1 cellular context compared by ENCODE assay signal in genomic region chr12:31362759-31363415, GRCh38.
TF ChIP-seq lines count a peak whose summit lies in the region.

No MANE protein-coding gene starts in this region.

TF ChIP-seq in HepG2, 621 proteins besides CTCF, POLR2A, EP300 and RAD21 (continued from another document and continues in another):
- TF ChIP-seq ARID5B (CRISPR knock-in tag; IDR thresholded peaks at IDR 0.05) (0 out of 2 replicates have a peak, but pooled peaks have one; percentile 4), MYNN (CRISPR knock-in tag; IDR thresholded peaks at IDR 0.05; ENCODE audit: low read depth) (no peak), SP4 (CRISPR knock-in tag; IDR thresholded peaks at IDR 0.05) (0 out of 2 replicates have a peak, but pooled peaks have one; percentile 13), MED1 (CRISPR knock-in tag; IDR thresholded peaks at IDR 0.05) (0 out of 2 replicates have a peak, but pooled peaks have one; percentile 22), SP5 (CRISPR knock-in tag; IDR thresholded peaks at IDR 0.05; ENCODE audit: borderline replicate concordance, low read depth) (peak; percentile 88), YEATS2 (CRISPR knock-in tag; IDR thresholded peaks at IDR 0.05; ENCODE audit: borderline replicate concordance) (0 out of 2 replicates have a peak, but pooled peaks have one; percentile 14), ZNF367 (CRISPR knock-in tag; IDR thresholded peaks at IDR 0.05; ENCODE audit: borderline replicate concordance) (no peak), ZNF557 (CRISPR knock-in tag; IDR thresholded peaks at IDR 0.05) (no peak), GTF3A (CRISPR knock-in tag; conservative IDR thresholded peaks at IDR 0.05) (no peak), FOXA3 (CRISPR knock-in tag; IDR thresholded peaks at IDR 0.05) (peak; percentile 56), IKZF5 (CRISPR knock-in tag; IDR thresholded peaks at IDR 0.05) (no peak), FOXP1 (IDR thresholded peaks at IDR 0.05) (no peak), FOXP1 (CRISPR knock-in tag; IDR thresholded peaks at IDR 0.05) (peak; percentile 26; the same call in 1 of the 2 replicates), TFAP4 (IDR thresholded peaks at IDR 0.05; ENCODE audit: borderline replicate concordance, low read depth) (peak; percentile 14; the same call in 1 of the 2 replicates), MEIS2 (CRISPR knock-in tag; IDR thresholded peaks at IDR 0.05) (no peak), BATF2 (CRISPR knock-in tag; IDR thresholded peaks at IDR 0.05) (no peak), POGZ (CRISPR knock-in tag; IDR thresholded peaks at IDR 0.05) (peak; percentile 8; the same call in 1 of the 2 replicates), SRY (CRISPR knock-in tag; IDR thresholded peaks at IDR 0.05) (peak; percentile 68; the same call in 1 of the 2 replicates), NFE2L2 (IDR thresholded peaks at IDR 0.05; ENCODE audit: low read length) (no peak), SMARCE1 (IDR thresholded peaks at IDR 0.05; ENCODE audit: borderline replicate concordance) (no peak), MNT (IDR thresholded peaks at IDR 0.05) (0 out of 2 replicates have a peak, but pooled peaks have one; percentile 2), NONO (IDR thresholded peaks at IDR 0.05) (no peak), NONO (CRISPR knock-in tag; conservative IDR thresholded peaks at IDR 0.05) (no peak; the same call in 1 of the 2 replicates), TFDP2 (CRISPR knock-in tag; IDR thresholded peaks at IDR 0.05) (peak; percentile 28), HDAC1 (CRISPR knock-in tag; IDR thresholded peaks at IDR 0.05) (0 out of 2 replicates have a peak, but pooled peaks have one; percentile 15), TCF7 (IDR thresholded peaks at IDR 0.05; ENCODE audit: low read depth) (peak; percentile 50; the same call in 1 of the 2 replicates), TBX2 (CRISPR knock-in tag; IDR thresholded peaks at IDR 0.05; ENCODE audit: borderline replicate concordance) (peak; percentile 82), ZMYM2 (CRISPR knock-in tag; IDR thresholded peaks at IDR 0.05) (no peak), SRSF1 (optimal IDR thresholded peaks at IDR 0.05; ENCODE audit: low read depth, low read length) (peak; percentile 50), HMG20A (CRISPR knock-in tag; IDR thresholded peaks at IDR 0.05; ENCODE audit: borderline replicate concordance) (0 out of 2 replicates have a peak, but pooled peaks have one; percentile 20), MXI1 (IDR thresholded peaks at IDR 0.05; ENCODE audit: borderline replicate concordance, low read depth, low read length) (peak; percentile 45; the same call in 1 of the 3 replicates), ZNF747 (CRISPR knock-in tag; IDR thresholded peaks at IDR 0.05; ENCODE audit: borderline replicate concordance) (no peak), IRF2 (CRISPR knock-in tag; IDR thresholded peaks at IDR 0.05) (0 out of 2 replicates have a peak, but pooled peaks have one; percentile 0), U2AF1 (optimal IDR thresholded peaks at IDR 0.05; ENCODE audit: low read depth, low read length) (no peak), SIX1 (CRISPR knock-in tag; IDR thresholded peaks at IDR 0.05; ENCODE audit: borderline replicate concordance) (0 out of 2 replicates have a peak, but pooled peaks have one; percentile 10), ZGPAT (CRISPR knock-in tag; IDR thresholded peaks at IDR 0.05) (no peak), ZNF441 (CRISPR knock-in tag; IDR thresholded peaks at IDR 0.05; ENCODE audit: borderline replicate concordance) (no peak), TBP (CRISPR knock-in tag; IDR thresholded peaks at IDR 0.05) (no peak), ARNT2 (CRISPR knock-in tag; IDR thresholded peaks at IDR 0.05; ENCODE audit: low read depth) (0 out of 2 replicates have a peak, but pooled peaks have one; percentile 37), SOX5 (CRISPR knock-in tag; IDR thresholded peaks at IDR 0.05; ENCODE audit: borderline replicate concordance) (no peak), MLX (CRISPR knock-in tag; IDR thresholded peaks at IDR 0.05) (peak; percentile 12; the same call in 1 of the 2 replicates), RNF219 (CRISPR knock-in tag; IDR thresholded peaks at IDR 0.05) (no peak), HNF4A (CRISPR knock-in tag; IDR thresholded peaks at IDR 0.05) (peak; percentile 20; the same call in 1 of the 2 replicates), RFX5 (IDR thresholded peaks at IDR 0.05; ENCODE audit: low read depth, low read length) (no peak), ZNF292 (CRISPR knock-in tag; IDR thresholded peaks at IDR 0.05; ENCODE audit: borderline replicate concordance, low read depth) (peak; percentile 55; the same call in 1 of the 2 replicates), HDAC2 (CRISPR knock-in tag; IDR thresholded peaks at IDR 0.05) (peak; percentile 9), ZNF629 (CRISPR knock-in tag; conservative IDR thresholded peaks at IDR 0.05) (no peak), FOXP4 (CRISPR knock-in tag; IDR thresholded peaks at IDR 0.05) (peak; percentile 66), ZBTB25 (CRISPR knock-in tag; IDR thresholded peaks at IDR 0.05) (no peak), KDM5B (CRISPR knock-in tag; IDR thresholded peaks at IDR 0.05; ENCODE audit: borderline replicate concordance) (peak; percentile 49)
